Comparison of ENCODE assay signal across 16 cellular contexts in the genomic region with DNA sequence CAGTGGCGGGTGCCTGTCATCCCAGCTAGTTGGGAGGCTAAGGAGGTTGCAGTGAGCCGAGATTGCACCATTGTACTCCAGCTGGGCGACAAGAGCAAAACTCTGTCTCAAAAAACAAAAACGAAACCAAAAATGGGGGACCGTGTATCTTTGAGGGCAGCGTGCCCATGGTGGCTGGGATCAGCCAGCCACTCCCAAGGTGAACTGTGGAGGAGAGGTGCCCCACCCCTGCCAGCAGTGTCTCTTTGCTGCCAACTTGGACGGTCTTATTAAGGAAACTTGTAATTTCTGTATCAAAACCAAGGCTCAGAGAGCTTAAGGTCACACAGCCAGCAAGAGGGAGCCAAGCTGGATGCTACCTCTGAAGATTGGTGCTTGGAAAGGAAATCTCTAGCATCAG.
A peak's percentile ranks its signal among the peaks of the same experiment; 100 is the strongest.
DNase-seq lines count a peak whose midpoint lies in the region; ATAC-seq, FAIRE-seq and TF ChIP-seq lines count a peak whose summit lies in the region.
"Had no signal": no experiment of that assay in that cellular context is flagged by ENCODE, and none has a peak within 500 bp of the region (broad histone marks: within the 10 kb centered on the region; RNA-seq: fewer than 3 reads in every experiment).

No MANE protein-coding gene starts in this region.

- peak overlapping the region; percentile 51 for H3K27ac ChIP-seq in KOPT-K1 (ENCODE audit: low read depth, low read length, poor library complexity, severe bottlenecking)
- H3K27ac ChIP-seq in small intestine (ENCODE audit: low read depth in 1 of 2, low read length in 1 of 2), result no peak overlapping the region
- H3K27ac ChIP-seq: HL-60 had no signal

- CTCF ChIA-PET in GM10248 (lab: Yijun Ruan, JAX), result no interaction called here

- H3K27me3 ChIP-seq in H7 (ENCODE audit: control insufficient read depth, insufficient read depth, low read length) (no peaks in the 10 kb centered on the region), small intestine (ENCODE audit: control insufficient read depth in 2 of 2, insufficient read depth in 2 of 2, low read length in 2 of 2) (no peaks in the 10 kb centered on the region)

- no peak overlapping the region for H3K27ac Mint-ChIP-seq in activated T-helper 17 cell treated with anti-CD3 and anti-CD28 coated beads, Interleukin-2, amount 50 U/mL, for 72 hours

- H3K4me1 ChIP-seq in small intestine (ENCODE audit: control insufficient read depth in 2 of 2, insufficient read depth in 1 of 2, low read depth in 1 of 2, low read length in 1 of 2), result peaks cover 0 to 3% of the 10 kb centered on the region in 2 donors

- POLR2A ChIA-PET in GM10248 (lab: Yijun Ruan, JAX), result no interaction called here

- no peaks in the 10 kb centered on the region for H3K36me3 Mint-ChIP-seq in activated T-helper 17 cell treated with anti-CD3 and anti-CD28 coated beads, Interleukin-2, amount 50 U/mL, for 72 hours (ENCODE audit: low read depth)

- H3K4me1 Mint-ChIP-seq in activated T-helper 17 cell treated with anti-CD3 and anti-CD28 coated beads, Interleukin-2, amount 50 U/mL, for 72 hours, result peaks cover 2% of the 10 kb centered on the region

- H3K9me3 ChIP-seq in KOPT-K1 (ENCODE audit: insufficient read depth, low read length, poor library complexity, severe bottlenecking) (no peaks in the 10 kb centered on the region), small intestine (ENCODE audit: control insufficient read depth, low read depth) (no peaks in the 10 kb centered on the region)
- H3K9me3 ChIP-seq: HAP-1 had no signal

- ATAC-seq in activated T-helper 17 cell treated with anti-CD3 and anti-CD28 coated beads, Interleukin-2, amount 50 U/mL, for 72 hours (replicated peaks), result no peak
- no peak for ATAC-seq in GM21529 (IDR thresholded peaks at IDR 0.05; ENCODE audit: unreplicated experiment)
- ATAC-seq: Panc1 had no signal

- TF ChIP-seq CTCF in GM10248 (IDR thresholded peaks at IDR 0.05; ENCODE audit: control extremely low read depth, extremely low read depth, low read depth, missing control alignments), result no peak

- H3K27me3 Mint-ChIP-seq in activated T-helper 17 cell treated with anti-CD3 and anti-CD28 coated beads, Interleukin-2, amount 50 U/mL, for 72 hours, result no peaks in the 10 kb centered on the region

- H3K4me3 ChIP-seq in H7 (ENCODE audit: insufficient read depth, low read depth, low read length) (no peak overlapping the region), small intestine (ENCODE audit: low read depth in 1 of 2, low read length in 2 of 2) (no peak overlapping the region)
- H3K4me3 ChIP-seq: HAP-1 had no signal

- DNase-seq in H7, result peak; percentile 16
- DNase-seq in small intestine, result peak; percentile 58
- no peak for DNase-seq in GM10248 (ENCODE audit: extremely low spot score)
- DNase-seq in MV-4-11 (lab: John Stamatoyannopoulos, UW), result no peak
- DNase-seq: DMS53, NCI-H1436 treated with DMSO at 0.1 percent for 48 hours, NCI-H2029 treated with DMSO at 0.1 percent for 48 hours, NCI-H2171 treated with DMSO at 0.1 percent for 48 hours, NCI-H774 had no signal

- no peak for FAIRE-seq in small intestine (lab: Jason Lieb, UNC)
- FAIRE-seq: HTR-8/SVneo had no signal

- no peaks in the 10 kb centered on the region for H3K36me3 ChIP-seq in H7 (replicated peaks; ENCODE audit: control insufficient read depth, insufficient read depth, low read length)
- no peaks in the 10 kb centered on the region for H3K36me3 ChIP-seq in KOPT-K1 (ENCODE audit: insufficient read depth, low read length)
- no peaks in the 10 kb centered on the region for H3K36me3 ChIP-seq in small intestine (ENCODE audit: control insufficient read depth in 2 of 2, insufficient read depth in 2 of 2, low read length in 2 of 2)
- H3K36me3 ChIP-seq: HAP-1 had no signal

- H3K9me3 Mint-ChIP-seq in activated T-helper 17 cell treated with anti-CD3 and anti-CD28 coated beads, Interleukin-2, amount 50 U/mL, for 72 hours, result no peaks in the 10 kb centered on the region

- WGBS in small intestine, 3 donors, result 17 to 54% (median 36%) methylated on average over 7 of the region's 7 CpGs

- H3K4me3 Mint-ChIP-seq in activated T-helper 17 cell treated with anti-CD3 and anti-CD28 coated beads, Interleukin-2, amount 50 U/mL, for 72 hours, result peak overlapping the region; percentile 23

Comparison
In these comparisons a context has a peak if more than half of its experiments do, and no peak if none do; other contexts are left out.
1. DNase-seq: peak in H7 (single experiment) and small intestine (single experiment); none in GM10248 (single experiment) and MV-4-11 (single experiment).